In the genomic region with DNA sequence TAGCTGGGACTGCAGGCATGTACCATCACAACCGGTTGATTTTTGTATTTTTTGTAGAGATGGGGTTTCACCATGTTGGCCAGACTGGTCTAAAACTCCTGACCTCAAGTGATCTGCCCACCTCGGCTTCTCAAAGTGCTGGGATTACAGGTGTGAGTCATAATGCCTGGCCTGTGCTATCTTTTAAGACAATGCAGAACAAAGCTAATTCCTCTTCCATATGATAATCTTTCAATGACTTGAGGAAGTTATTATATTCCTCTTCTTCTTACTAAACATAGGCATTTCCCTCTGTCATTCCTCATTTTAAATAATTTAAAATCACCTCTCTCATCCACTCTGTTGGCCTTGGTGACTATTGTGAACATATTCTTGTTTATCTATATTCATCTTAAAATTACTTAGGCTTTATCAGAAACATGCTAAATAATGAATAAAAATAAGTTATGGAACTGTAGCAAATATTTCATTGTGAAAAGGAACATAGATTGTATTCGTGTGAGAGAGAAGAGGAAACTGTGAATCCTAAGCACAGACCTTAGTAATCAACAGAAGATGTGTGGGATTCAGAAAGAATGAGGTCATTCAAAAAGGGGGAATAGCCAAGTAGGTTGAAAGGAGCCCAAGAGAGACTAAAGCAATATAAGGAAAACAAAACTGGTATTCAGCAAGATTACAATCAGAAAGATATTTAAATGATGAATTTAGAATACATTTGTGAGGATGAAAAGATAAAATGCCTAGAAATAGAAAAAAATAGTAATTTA, we compare ENCODE assay signal across 14 cellular contexts.
DNase-seq lines count a peak whose midpoint lies in the region; TF ChIP-seq lines count a peak whose summit lies in the region.
"Had no signal": no experiment of that assay in that cellular context is flagged by ENCODE, and none has a peak within 500 bp of the region (broad histone marks: within the 10 kb centered on the region; RNA-seq: fewer than 3 reads in every experiment).

No MANE protein-coding gene starts in this region.

- TF ChIP-seq EP300 in sigmoid colon (IDR thresholded peaks at IDR 0.05) = no peak

- no peaks in the 10 kb centered on the region for H3K27me3 Mint-ChIP-seq in mesothelial cell of epicardium (ENCODE audit: low read depth)

- DNase-seq in DMS 273 treated with DMSO at 0.1 percent for 48 hours (lab: John Stamatoyannopoulos, UW) = peak; percentile 24
- peak; percentile 38 to 45 for DNase-seq in NCI-H446 (lab: John Stamatoyannopoulos, UW)
- DNase-seq in dedifferentiated amniotic fluid mesenchymal stem cell (ENCODE audit: extremely low spot score) = peak; percentile 75
- no peak for DNase-seq in mesothelial cell of epicardium (ENCODE audit: low spot score in 2 of 2, unreplicated experiment in 2 of 2)
- no peak for DNase-seq in sigmoid colon
- DNase-seq in NCI-H82 treated with DMSO at 0.1 percent for 48 hours (lab: John Stamatoyannopoulos, UW; ENCODE audit: unreplicated experiment) = no peak
- no peak for DNase-seq in HUDEP-2 (lab: John Stamatoyannopoulos, UW; ENCODE audit: unreplicated experiment in 76 of 76)
- DNase-seq in hypothalamus (lab: John Stamatoyannopoulos, UW) = no peak
- DNase-seq: activated CD4-positive, CD25-positive, alpha-beta regulatory T cell treated with anti-CD3 and anti-CD28 coated beads, Interleukin-2, amount 50 U/mL, for 72 hours; activated T-cell treated with anti-CD3 and anti-CD28 coated beads, Interleukin-2, amount 50 U/mL, for 72 hours; kidney; NCI-H1436 treated with DMSO at 0.1 percent for 48 hours had no signal

- intact Hi-C loops in sigmoid colon (cut with DNase I) = no loop called here

- peaks cover 41% of the 10 kb centered on the region for H3K4me1 Mint-ChIP-seq in mesothelial cell of epicardium

- H3K27me3 ChIP-seq in sigmoid colon = no peaks in the 10 kb centered on the region
- H3K27me3 ChIP-seq: neural progenitor cell had no signal

- H3K4me3 Mint-ChIP-seq in mesothelial cell of epicardium = no peak overlapping the region
- H3K4me3 Mint-ChIP-seq: activated T-cell treated with anti-CD3 and anti-CD28 coated beads, Interleukin-2, amount 50 U/mL, for 72 hours; neural progenitor cell had no signal

- 67 to 75% methylated on average over 3 of the region's 3 CpGs for WGBS in sigmoid colon, 2 donors

- TF ChIP-seq CTCF in mesothelial cell of epicardium (IDR thresholded peaks at IDR 0.05; ENCODE audit: unreplicated experiment) (no peak), sigmoid colon (IDR thresholded peaks at IDR 0.05) (no peak)

- H3K36me3 ChIP-seq in sigmoid colon = no peaks in the 10 kb centered on the region
- H3K36me3 ChIP-seq: neural progenitor cell had no signal

- peaks cover 4% of the 10 kb centered on the region for H3K36me3 Mint-ChIP-seq in mesothelial cell of epicardium

- no peaks in the 10 kb centered on the region for H3K9me3 ChIP-seq in sigmoid colon

- H3K9me3 Mint-ChIP-seq in mesothelial cell of epicardium = peaks cover 8% of the 10 kb centered on the region
- H3K9me3 Mint-ChIP-seq: activated T-cell treated with anti-CD3 and anti-CD28 coated beads, Interleukin-2, amount 50 U/mL, for 72 hours had no signal

- H3K27ac ChIP-seq in sigmoid colon = peak overlapping the region in 1 of 4 donors; percentile 9
- H3K27ac ChIP-seq: C4-2B, neural progenitor cell had no signal

- peaks cover 0 to 43% (median 23%) of the 10 kb centered on the region in 4 donors for H3K4me1 ChIP-seq in sigmoid colon

- no peak overlapping the region for H3K4me3 ChIP-seq in sigmoid colon
- H3K4me3 ChIP-seq: neural progenitor cell had no signal

- TF ChIP-seq POLR2A in sigmoid colon (IDR thresholded peaks at IDR 0.05) = no peak

- H3K27ac Mint-ChIP-seq in mesothelial cell of epicardium = peak overlapping the region; percentile 31
- H3K27ac Mint-ChIP-seq: activated T-cell treated with anti-CD3 and anti-CD28 coated beads, Interleukin-2, amount 50 U/mL, for 72 hours; neural progenitor cell had no signal

Comparison
In these comparisons a context has a peak if more than half of its experiments do, and no peak if none do; other contexts are left out.
1. DNase-seq: peak in DMS 273 treated with DMSO at 0.1 percent for 48 hours (single experiment), NCI-H446 (2 of 2) and dedifferentiated amniotic fluid mesenchymal stem cell (single experiment); none in mesothelial cell of epicardium (0 of 2), sigmoid colon (single experiment), NCI-H82 treated with DMSO at 0.1 percent for 48 hours (single experiment), HUDEP-2 (0 of 76) and hypothalamus (0 of 51).